Comparison of ENCODE assay signal across 18 cellular contexts in the genomic region with DNA sequence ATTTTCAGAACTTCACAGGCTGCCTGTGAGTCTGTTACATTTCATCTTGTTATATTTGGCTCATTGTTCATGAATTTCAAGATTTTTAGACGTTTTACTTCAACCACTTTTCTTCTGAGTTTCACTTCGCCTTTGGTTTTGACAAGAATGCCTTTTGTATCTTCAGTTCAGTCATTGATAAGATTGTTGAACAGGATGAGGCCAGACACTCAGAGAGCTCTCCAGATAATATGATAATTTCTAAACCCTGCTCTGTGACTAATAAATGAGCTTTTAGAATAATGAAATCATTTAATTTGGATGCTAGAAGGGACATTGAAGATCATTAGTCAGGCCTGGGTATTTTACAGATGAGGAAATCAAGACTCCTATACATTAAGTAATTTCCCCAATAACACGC. TPM values are rescaled to one million over a fixed set of nuclear protein-coding genes. Genes with fewer than 3 reads are reported as not detected.
DNase-seq lines count a peak whose midpoint lies in the region; ATAC-seq and TF ChIP-seq lines count a peak whose summit lies in the region.
"Had no signal": no experiment of that assay in that cellular context is flagged by ENCODE, and none has a peak within 500 bp of the region (broad histone marks: within the 10 kb centered on the region; RNA-seq: fewer than 3 reads in every experiment).

No MANE protein-coding gene starts in this region.

- intact Hi-C loops in activated CD4-positive, alpha-beta T cell treated with anti-CD3 and anti-CD28 coated beads, Interleukin-2, amount 10 ng/mL, durations not matched to agents 24 days and 14 days (cut with micrococcal nuclease): no loop called here
- intact Hi-C loops in CD8-positive, alpha-beta T cell (cut with DNase I, micrococcal nuclease): no loop called here

- no peak for DNase-seq in activated CD4-positive, alpha-beta T cell treated with anti-CD3 and anti-CD28 coated beads, Interleukin-2, amount 10 ng/mL, durations not matched to agents 24 days and 14 days
- no peak for DNase-seq in activated CD4-positive, alpha-beta T cell treated with anti-CD3 and anti-CD28 coated beads for 48 hours
- DNase-seq in omental fat pad (ENCODE audit: low spot score) (no peak), AML-193 (lab: John Stamatoyannopoulos, UW) (no peak), nephron progenitor cell (no peak)
- no peak for DNase-seq in CD8-positive, alpha-beta T cell
- DNase-seq: CD8-positive, alpha-beta memory T cell; DMS79; NCI-H1417; NCI-H187 treated with DMSO at 0.1 percent for 48 hours; NCI-H446; NCI-H748 treated with DMSO at 0.1 percent for 48 hours; RPMI8226; SIG-M5 had no signal

- no peak for TF ChIP-seq CTCF in omental fat pad (IDR thresholded peaks at IDR 0.05)
- TF ChIP-seq CTCF in CD8-positive, alpha-beta T cell (IDR thresholded peaks at IDR 0.05): no peak
- no peak for TF ChIP-seq CTCF in nephron progenitor cell (IDR thresholded peaks at IDR 0.05)

- peak overlapping the region; percentile 1 for H3K4me3 Mint-ChIP-seq in activated CD4-positive, alpha-beta T cell treated with anti-CD3 and anti-CD28 coated beads, Interleukin-2, amount 10 ng/mL, durations not matched to agents 24 days and 14 days
- H3K4me3 Mint-ChIP-seq in CD8-positive, alpha-beta T cell: no peak overlapping the region
- no peak overlapping the region for H3K4me3 Mint-ChIP-seq in nephron progenitor cell
- H3K4me3 Mint-ChIP-seq: CD8-positive, alpha-beta memory T cell had no signal

- POLR2A ChIA-PET in CD8-positive, alpha-beta T cell (lab: Charles Lee): no interaction called here

- no peaks in the 10 kb centered on the region for H3K9me3 ChIP-seq in CD8-positive, alpha-beta T cell (ENCODE audit: low read length)
- H3K9me3 ChIP-seq: BLaER1, HAP-1 had no signal

- H3K4me3 ChIP-seq in CD8-positive, alpha-beta T cell (ENCODE audit: low read depth, low read length): no peak overlapping the region
- H3K4me3 ChIP-seq: BLaER1, HAP-1 had no signal

- no peaks in the 10 kb centered on the region for H3K27me3 Mint-ChIP-seq in activated CD4-positive, alpha-beta T cell treated with anti-CD3 and anti-CD28 coated beads, Interleukin-2, amount 10 ng/mL, durations not matched to agents 24 days and 14 days
- no peaks in the 10 kb centered on the region for H3K27me3 Mint-ChIP-seq in CD8-positive, alpha-beta T cell (ENCODE audit: low read depth)
- no peaks in the 10 kb centered on the region for H3K27me3 Mint-ChIP-seq in nephron progenitor cell (ENCODE audit: low read depth, poor library complexity)

- ATAC-seq in GM19395 (IDR thresholded peaks at IDR 0.05; ENCODE audit: unreplicated experiment) (peak; percentile 57), HG03432 (IDR thresholded peaks at IDR 0.05; ENCODE audit: unreplicated experiment) (peak; percentile 65), omental fat pad (ENCODE audit: low FRiP score) (peak; percentile 28)
- no peak for ATAC-seq in CD8-positive, alpha-beta T cell

- peaks cover 8% of the 10 kb centered on the region for H3K9me3 Mint-ChIP-seq in activated CD4-positive, alpha-beta T cell treated with anti-CD3 and anti-CD28 coated beads, Interleukin-2, amount 10 ng/mL, durations not matched to agents 24 days and 14 days
- H3K9me3 Mint-ChIP-seq in CD8-positive, alpha-beta T cell: no peaks in the 10 kb centered on the region
- no peaks in the 10 kb centered on the region for H3K9me3 Mint-ChIP-seq in nephron progenitor cell
- H3K9me3 Mint-ChIP-seq: CD8-positive, alpha-beta memory T cell had no signal

- CTCF ChIA-PET in CD8-positive, alpha-beta T cell (lab: Charles Lee): interaction anchor here (0.8 kb wide), 1 partner anchor 86 kb away, joined by 4 read pairs; no protein-coding TSS in a partner anchor

- H3K36me3 Mint-ChIP-seq in activated CD4-positive, alpha-beta T cell treated with anti-CD3 and anti-CD28 coated beads, Interleukin-2, amount 10 ng/mL, durations not matched to agents 24 days and 14 days (ENCODE audit: low read depth): peaks cover 28% of the 10 kb centered on the region
- no peaks in the 10 kb centered on the region for H3K36me3 Mint-ChIP-seq in CD8-positive, alpha-beta T cell
- H3K36me3 Mint-ChIP-seq in nephron progenitor cell (ENCODE audit: low read depth): no peaks in the 10 kb centered on the region
- H3K36me3 Mint-ChIP-seq: CD8-positive, alpha-beta memory T cell had no signal

- H3K27ac ChIP-seq in CD8-positive, alpha-beta T cell (ENCODE audit: low read depth, low read length): no peak overlapping the region
- H3K27ac ChIP-seq: BLaER1 had no signal

- no peak overlapping the region for H3K27ac Mint-ChIP-seq in activated CD4-positive, alpha-beta T cell treated with anti-CD3 and anti-CD28 coated beads, Interleukin-2, amount 10 ng/mL, durations not matched to agents 24 days and 14 days
- H3K27ac Mint-ChIP-seq in CD8-positive, alpha-beta T cell: no peak overlapping the region
- no peak overlapping the region for H3K27ac Mint-ChIP-seq in nephron progenitor cell
- H3K27ac Mint-ChIP-seq: CD8-positive, alpha-beta memory T cell had no signal

- peaks cover 44% of the 10 kb centered on the region for H3K4me1 Mint-ChIP-seq in activated CD4-positive, alpha-beta T cell treated with anti-CD3 and anti-CD28 coated beads, Interleukin-2, amount 10 ng/mL, durations not matched to agents 24 days and 14 days
- H3K4me1 Mint-ChIP-seq in CD8-positive, alpha-beta T cell (ENCODE audit: low read depth): no peaks in the 10 kb centered on the region
- peaks cover 5% of the 10 kb centered on the region for H3K4me1 Mint-ChIP-seq in nephron progenitor cell
- H3K4me1 Mint-ChIP-seq: CD8-positive, alpha-beta memory T cell had no signal

- H3K36me3 ChIP-seq in CD8-positive, alpha-beta T cell (ENCODE audit: insufficient read depth, low read length): no peaks in the 10 kb centered on the region
- H3K36me3 ChIP-seq: BLaER1, HAP-1 had no signal

- H3K4me1 ChIP-seq in CD8-positive, alpha-beta T cell (ENCODE audit: insufficient read depth, low read length): no peaks in the 10 kb centered on the region
- H3K4me1 ChIP-seq: HAP-1 had no signal

- no peaks in the 10 kb centered on the region for H3K27me3 ChIP-seq in CD8-positive, alpha-beta T cell (ENCODE audit: insufficient read depth, low read length)
- H3K27me3 ChIP-seq: BLaER1 had no signal

RNA-seq across cellular contexts. Expression of gene GRAMD1B, which starts 37.3 kb away (rescaled TPM):
- total RNA-seq in activated CD4-positive, alpha-beta T cell treated with anti-CD3 and anti-CD28 coated beads, Interleukin-2, amount 10 ng/mL, durations not matched to agents 24 days and 14 days: 117 TPM in 2 replicates
- 1 to 10 TPM; 2.1 to 8.5 (median 7.0) TPM for total RNA-seq in omental fat pad
- total RNA-seq in CD8-positive, alpha-beta T cell: 10 to 100 TPM; 18.6 to 20.7 TPM
